ENCODE assay signal across 8 cellular contexts in the genomic region with DNA sequence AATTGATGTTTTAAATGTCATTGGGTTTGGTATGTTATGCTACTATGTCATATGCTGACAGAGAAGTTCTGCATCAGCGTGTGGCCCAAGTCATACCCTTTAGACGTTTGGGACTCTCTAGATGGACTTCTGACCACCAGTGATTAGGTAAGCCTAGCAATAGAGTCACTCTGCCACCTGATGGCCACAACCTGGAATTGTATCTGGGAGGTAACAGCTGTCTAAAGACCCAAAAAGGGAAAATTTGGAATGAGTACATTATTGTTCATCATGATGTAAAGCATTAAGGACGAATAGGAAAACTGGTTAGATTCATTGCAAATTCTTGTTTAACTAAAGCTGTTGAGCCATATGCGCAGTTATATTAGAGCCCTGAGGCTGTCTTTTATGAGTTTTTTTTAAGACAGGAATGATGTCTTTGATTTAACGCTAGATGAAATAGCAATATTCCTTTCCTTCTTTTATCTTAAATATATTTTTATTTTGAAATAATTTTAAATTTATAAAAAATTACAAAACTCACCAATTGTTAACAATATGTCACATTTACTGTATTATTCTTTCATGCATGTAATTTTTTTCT.
DNase-seq lines count a peak whose midpoint lies in the region; FAIRE-seq and TF ChIP-seq lines count a peak whose summit lies in the region.

No MANE protein-coding gene starts in this region.

- H3K4me1 ChIP-seq in small intestine (ENCODE audit: control insufficient read depth in 2 of 2, insufficient read depth in 1 of 2, low read depth in 1 of 2, low read length in 1 of 2): no peaks in the 10 kb centered on the region
- no peaks in the 10 kb centered on the region for H3K4me1 ChIP-seq in sigmoid colon

- peak; percentile 81 for TF ChIP-seq CTCF in fibroblast of villous mesenchyme (IDR thresholded peaks at IDR 0.05; ENCODE audit: insufficient read depth, low read depth, low read length)
- peak in 1 of 4 experiments; percentile 32 for TF ChIP-seq CTCF in sigmoid colon (IDR thresholded peaks at IDR 0.05)

- peak; percentile 85 for FAIRE-seq in small intestine (lab: Jason Lieb, UNC)

- intact Hi-C loops in sigmoid colon (cut with DNase I) (no loop called here), posterior vena cava (cut with DNase I) (no loop called here)

- no peak for TF ChIP-seq EP300 in sigmoid colon (IDR thresholded peaks at IDR 0.05)

- no peak overlapping the region for H3K4me3 ChIP-seq in fibroblast of villous mesenchyme (ENCODE audit: low read depth, low read length)
- no peak overlapping the region for H3K4me3 ChIP-seq in small intestine (ENCODE audit: low read depth in 1 of 2, low read length in 2 of 2)
- H3K4me3 ChIP-seq in sigmoid colon: no peak overlapping the region

- H3K9me3 ChIP-seq in small intestine (ENCODE audit: control insufficient read depth, low read depth): no peaks in the 10 kb centered on the region
- no peaks in the 10 kb centered on the region for H3K9me3 ChIP-seq in sigmoid colon

- 49 to 56% (median 51%) methylated on average over 5 of the region's 5 CpGs for WGBS in small intestine, 3 donors
- WGBS in sigmoid colon, 2 donors: 47 to 63% methylated on average over 5 of the region's 5 CpGs

- H3K36me3 ChIP-seq in small intestine (ENCODE audit: control insufficient read depth in 2 of 2, insufficient read depth in 2 of 2, low read length in 2 of 2): no peaks in the 10 kb centered on the region
- no peaks in the 10 kb centered on the region for H3K36me3 ChIP-seq in sigmoid colon

- TF ChIP-seq POLR2A in sigmoid colon (IDR thresholded peaks at IDR 0.05): no peak

- DNase-seq in NCI-H1417 (lab: John Stamatoyannopoulos, UW) (peak; percentile 1 to 70 (median 41)), NCI-H1417 treated with DMSO at 0.1 percent for 48 hours (lab: John Stamatoyannopoulos, UW) (no peak), HT1080 (ENCODE audit: low read depth) (peak; percentile 67), SKM-1 (lab: John Stamatoyannopoulos, UW; ENCODE audit: unreplicated experiment) (peak; percentile 13), fibroblast of villous mesenchyme (ENCODE audit: low read depth) (peak; percentile 51), small intestine (peak; percentile 67), sigmoid colon (no peak), posterior vena cava (ENCODE audit: low spot score) (no peak)

- H3K27me3 ChIP-seq in small intestine (ENCODE audit: control insufficient read depth in 2 of 2, insufficient read depth in 2 of 2, low read length in 2 of 2): no peaks in the 10 kb centered on the region
- H3K27me3 ChIP-seq in sigmoid colon: no peaks in the 10 kb centered on the region

- H3K27ac ChIP-seq in small intestine (ENCODE audit: low read depth in 1 of 2, low read length in 1 of 2) (no peak overlapping the region), sigmoid colon (no peak overlapping the region)

Comparison
In these comparisons a context has a peak if more than half of its experiments do, and no peak if none do; other contexts are left out.
1. DNase-seq: peak in NCI-H1417 (3 of 3), HT1080 (single experiment), SKM-1 (single experiment), fibroblast of villous mesenchyme (single experiment) and small intestine (single experiment); none in NCI-H1417 treated with DMSO at 0.1 percent for 48 hours (single experiment), sigmoid colon (single experiment) and posterior vena cava (single experiment).